Comparison of ENCODE assay signal across 8 cellular contexts in the genomic region with DNA sequence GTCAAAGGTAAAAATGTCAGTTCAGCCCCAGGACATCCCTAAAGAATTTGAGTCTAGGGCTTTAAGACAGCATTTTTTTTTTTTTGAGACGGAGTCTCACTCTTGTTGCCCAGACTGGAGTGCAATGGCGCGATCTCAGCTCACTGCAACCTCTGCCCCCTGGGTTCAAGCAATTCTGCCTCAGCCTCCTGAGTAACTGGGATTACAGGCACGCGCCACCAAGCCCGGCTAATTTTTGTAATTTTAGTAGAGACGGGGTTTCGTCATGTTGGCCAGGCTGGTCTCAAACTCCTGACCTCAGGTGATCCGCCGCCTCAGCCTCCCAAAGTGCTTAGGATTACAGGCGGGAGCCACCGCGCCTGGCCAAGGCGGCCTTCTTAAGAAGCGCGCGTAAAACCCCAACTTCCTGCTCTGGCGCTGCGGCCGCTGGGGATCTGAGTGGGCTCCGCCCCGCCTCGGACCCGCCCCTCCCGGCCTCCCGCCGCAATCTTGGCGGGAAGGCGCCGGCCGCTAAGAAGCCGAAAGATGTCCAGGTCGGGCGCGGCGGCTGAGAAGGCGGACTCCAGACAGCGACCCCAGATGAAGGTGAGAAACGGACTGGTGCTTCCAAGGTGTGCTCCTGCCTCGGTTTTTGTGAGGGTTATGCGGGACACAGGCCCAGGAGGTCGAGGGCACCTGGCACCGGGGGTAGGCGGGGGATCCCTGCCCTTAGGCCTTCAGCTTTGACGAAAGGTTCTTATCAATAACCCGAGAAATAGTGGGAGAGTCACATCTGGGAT. TPM values are rescaled to one million over a fixed set of nuclear protein-coding genes. Genes with fewer than 3 reads are reported as not detected.
DNase-seq lines count a peak whose midpoint lies in the region; ATAC-seq and TF ChIP-seq lines count a peak whose summit lies in the region.
"Not testable (repeated sequence)": the region's sequence is repeated elsewhere in the genome, so short reads cannot be mapped to it uniquely, and the experiment has no call there.

TSS of gene WDR76 (plus strand) at position 495 of the 779 bp plus-strand sequence. CDS start at position 526, 31 bp downstream.

- ATAC-seq in HG02970 (IDR thresholded peaks at IDR 0.05; ENCODE audit: low FRiP score, unreplicated experiment) = peak; percentile 51

- H3K4me1 ChIP-seq in left ventricle myocardium inferior (peaks cover 54% of the 10 kb centered on the region), tibial artery (peaks cover 4 to 48% (median 27%) of the 10 kb centered on the region in 4 donors)

- H3K27ac ChIP-seq in left ventricle myocardium inferior (replicated peaks) = peak within 1 kb of the TSS; percentile 76
- peak within 1 kb of the TSS; percentile 65 to 78 for H3K27ac ChIP-seq in tibial artery

- TF ChIP-seq CTCF in GM12865 (IDR thresholded peaks at IDR 0.05; ENCODE audit: insufficient read depth, low read depth, low read length, missing control alignments); left ventricle myocardium inferior (IDR thresholded peaks at IDR 0.05; ENCODE audit: borderline replicate concordance); tibial artery (IDR thresholded peaks at IDR 0.05): not testable (repeated sequence)

- not testable (repeated sequence) for H3K9me3 ChIP-seq in left ventricle myocardium inferior (replicated peaks); tibial artery

- H3K4me3 ChIP-seq in GM12865 (ENCODE audit: low read depth, low read length) = peak within 1 kb of the TSS; percentile 61
- H3K4me3 ChIP-seq in left ventricle myocardium inferior = peak within 1 kb of the TSS; percentile 74
- H3K4me3 ChIP-seq in tibial artery = peak within 1 kb of the TSS; percentile 58 to 59

- H3K27me3 ChIP-seq in left ventricle myocardium inferior (ENCODE audit: low read depth); tibial artery: not testable (repeated sequence)

- intact Hi-C loops in T-helper 2 cell treated with Interferon-gamma antibody and Interleukin-4, amounts not matched to agents 100 ng/mL and 5 ng/mL, for 36 hours (cut with micrococcal nuclease) = loop anchor here (1.0 to 10.0 kb wide), 2 partner anchors 49 to 898 kb away; no protein-coding TSS in a partner anchor
- intact Hi-C loops in left ventricle myocardium inferior (cut with micrococcal nuclease); posterior cingulate gyrus (cut with DNase I); tibial artery (cut with DNase I; ENCODE audit: low total_unique reads): not testable (repeated sequence)

- not testable (repeated sequence) for H3K36me3 ChIP-seq in left ventricle myocardium inferior, tibial artery

- DNase-seq in GM12865 (ENCODE audit: low read depth) (peak; percentile 96), NCI-H2029 (lab: John Stamatoyannopoulos, UW) (peak; percentile 53), amniotic stem cell (lab: John Stamatoyannopoulos, UW) (peak; percentile 57), left ventricle myocardium inferior (peak; percentile 83), posterior cingulate gyrus (peak; percentile 27 to 94 (median 56)), tibial artery (peak; percentile 87 to 89)

RNA-seq across cellular contexts. Expression of gene WDR76, which starts in this region (rescaled TPM):
- total RNA-seq in T-helper 2 cell treated with Interferon-gamma antibody and Interleukin-4, amounts not matched to agents 100 ng/mL and 5 ng/mL, for 36 hours = 84.3 and 86.1 TPM in 2 replicates
- 1.8 TPM for total RNA-seq in left ventricle myocardium inferior

Comparison
In these comparisons a context has a peak if more than half of its experiments do, and no peak if none do; other contexts are left out.
1. Peak in every context shown above with its lines: DNase-seq, ATAC-seq, H3K4me3 ChIP-seq and H3K27ac ChIP-seq.
2. RNA of gene WDR76 (total RNA-seq): 84.3 to 86.1 TPM in T-helper 2 cell treated with Interferon-gamma antibody and Interleukin-4, amounts not matched to agents 100 ng/mL and 5 ng/mL, for 36 hours; 1.8 TPM in left ventricle myocardium inferior (single experiment); every median in the first group is over 10 times any median in the second.